In genomic region chr7:148884299-148885022, GRCh38 we compare ENCODE assay signal across 8 cellular contexts. TPM values are rescaled to one million over a fixed set of nuclear protein-coding genes. Genes with fewer than 3 reads are reported as not detected.
A peak's percentile ranks its signal among the peaks of the same experiment; 100 is the strongest.
DNase-seq lines count a peak whose midpoint lies in the region; ATAC-seq and TF ChIP-seq lines count a peak whose summit lies in the region.

No MANE protein-coding gene starts in this region.

- peak; percentile 91 to 96 (median 94) for DNase-seq in CD4-positive, alpha-beta memory T cell
- DNase-seq in NCI-H82 (lab: John Stamatoyannopoulos, UW): peak; percentile 96
- DNase-seq in activated CD8-positive, alpha-beta T cell treated with anti-CD3 and anti-CD28 coated beads for 36 hours: peak; percentile 94
- DNase-seq in ecto neural progenitor cell (ENCODE audit: low spot score): peak; percentile 94
- peak; percentile 94 to 96 for DNase-seq in lung microvascular endothelial cell (ENCODE audit: low read depth in 2 of 2)
- peak; percentile 87 to 92 (median 91) for DNase-seq in stimulated activated CD4-positive, alpha-beta T cell treated with anti-CD3 and anti-CD28 coated beads, TNF-alpha, amount 100 ng/mL, for 24 hours (ENCODE audit: low read depth in 3 of 3)

- no peaks in the 10 kb centered on the region for H3K9me3 Mint-ChIP-seq in CD4-positive, alpha-beta memory T cell
- no peaks in the 10 kb centered on the region for H3K9me3 Mint-ChIP-seq in activated CD8-positive, alpha-beta T cell treated with anti-CD3 and anti-CD28 coated beads for 36 hours

- POLR2A ChIA-PET in CD4-positive, alpha-beta memory T cell (lab: Charles Lee; ENCODE audit: partially characterized antibody): interaction anchor here (0.6 to 4.5 kb wide), 15 partner anchors 11 to 251 kb away, joined by 3 to 38 read pairs (median 9); partner anchors contain the start of gene CUL1
- POLR2A ChIA-PET in activated CD8-positive, alpha-beta T cell treated with anti-CD3 and anti-CD28 coated beads for 36 hours (lab: Charles Lee): interaction anchor here (1.0 to 5.5 kb wide), 14 partner anchors 12 to 186 kb away, joined by 3 to 80 read pairs (median 7); partner anchors contain the start of gene CUL1

- no peaks in the 10 kb centered on the region for H3K36me3 ChIP-seq in CD4-positive, alpha-beta memory T cell (ENCODE audit: insufficient read depth, low read length)

- peaks cover 31% of the 10 kb centered on the region for H3K4me1 ChIP-seq in CD4-positive, alpha-beta memory T cell (ENCODE audit: insufficient read depth, low read length)

- peaks cover 12 to 38% (median 24%) of the 10 kb centered on the region in 4 donors for H3K4me1 Mint-ChIP-seq in CD4-positive, alpha-beta memory T cell
- H3K4me1 Mint-ChIP-seq in activated CD8-positive, alpha-beta T cell treated with anti-CD3 and anti-CD28 coated beads for 36 hours (ENCODE audit: low read depth): peaks cover 30% of the 10 kb centered on the region

- peak overlapping the region; percentile 89 to 96 (median 92) for H3K27ac Mint-ChIP-seq in CD4-positive, alpha-beta memory T cell
- peak overlapping the region; percentile 98 for H3K27ac Mint-ChIP-seq in activated CD8-positive, alpha-beta T cell treated with anti-CD3 and anti-CD28 coated beads for 36 hours

- H3K27ac ChIP-seq in CD4-positive, alpha-beta memory T cell (ENCODE audit: low read depth, low read length): peak overlapping the region; percentile 79

- H3K27me3 ChIP-seq in CD4-positive, alpha-beta memory T cell (ENCODE audit: insufficient read depth, low read length): no peaks in the 10 kb centered on the region

- no peak for TF ChIP-seq CTCF in activated CD8-positive, alpha-beta T cell treated with anti-CD3 and anti-CD28 coated beads for 36 hours (IDR thresholded peaks at IDR 0.05)

- H3K4me3 Mint-ChIP-seq in CD4-positive, alpha-beta memory T cell: peak overlapping the region; percentile 90 to 97 (median 94)
- H3K4me3 Mint-ChIP-seq in activated CD8-positive, alpha-beta T cell treated with anti-CD3 and anti-CD28 coated beads for 36 hours: peak overlapping the region; percentile 94

- intact Hi-C loops in CD4-positive, alpha-beta memory T cell (cut with micrococcal nuclease): loop anchor here (1.0 kb wide), 9 partner anchors 28 to 206 kb away; partner anchors contain the start of genes CUL1, PDIA4 and ZNF786
- intact Hi-C loops in activated CD8-positive, alpha-beta T cell treated with anti-CD3 and anti-CD28 coated beads for 36 hours (cut with micrococcal nuclease): loop anchor here (1.0 to 5.0 kb wide), 3 partner anchors 29 to 78 kb away; no protein-coding TSS in a partner anchor

- H3K9me3 ChIP-seq in CD4-positive, alpha-beta memory T cell (ENCODE audit: control insufficient read depth in 1 of 2, low read length in 2 of 2): no peaks in the 10 kb centered on the region

- peak overlapping the region in 1 of 2 donors; percentile 84 for H3K4me3 ChIP-seq in CD4-positive, alpha-beta memory T cell (ENCODE audit: low read length in 2 of 2)

- peaks cover 0 to 8% of the 10 kb centered on the region in 2 donors for H3K36me3 Mint-ChIP-seq in CD4-positive, alpha-beta memory T cell
- peaks cover 41% of the 10 kb centered on the region for H3K36me3 Mint-ChIP-seq in activated CD8-positive, alpha-beta T cell treated with anti-CD3 and anti-CD28 coated beads for 36 hours (ENCODE audit: low read depth)

- H3K27me3 Mint-ChIP-seq in CD4-positive, alpha-beta memory T cell: no peaks in the 10 kb centered on the region
- H3K27me3 Mint-ChIP-seq in activated CD8-positive, alpha-beta T cell treated with anti-CD3 and anti-CD28 coated beads for 36 hours: no peaks in the 10 kb centered on the region

- CTCF ChIA-PET in CD4-positive, alpha-beta memory T cell (lab: Charles Lee; ENCODE audit: partially characterized antibody): interaction anchor here (1.7 to 2.8 kb wide), 3 partner anchors 28 to 79 kb away, joined by 8 to 15 read pairs (median 14); no protein-coding TSS in a partner anchor
- CTCF ChIA-PET in activated CD8-positive, alpha-beta T cell treated with anti-CD3 and anti-CD28 coated beads for 36 hours (lab: Charles Lee): interaction anchor here (1.3 to 2.0 kb wide), 4 partner anchors 27 to 109 kb away, joined by 3 to 11 read pairs (median 5); no protein-coding TSS in a partner anchor

- ATAC-seq in GM19438 (IDR thresholded peaks at IDR 0.05; ENCODE audit: low read depth, unreplicated experiment) (peak; percentile 86), HG03565 (IDR thresholded peaks at IDR 0.05; ENCODE audit: unreplicated experiment) (peak; percentile 82)
- ATAC-seq in activated CD8-positive, alpha-beta T cell treated with anti-CD3 and anti-CD28 coated beads for 36 hours: peak; percentile 93

RNA-seq across cellular contexts. Expression of gene EZH2, which starts 0.4 kb away (rescaled TPM):
- total RNA-seq in CD4-positive, alpha-beta memory T cell: 10 to 100 TPM; 10.6 to 11.3 TPM
- polyA plus RNA-seq in CD4-positive, alpha-beta memory T cell: 1 to 10 TPM; 4.3 to 4.5 TPM
- total RNA-seq in activated CD8-positive, alpha-beta T cell treated with anti-CD3 and anti-CD28 coated beads for 36 hours: 100 to 1,000 TPM; 112 to 114 TPM
- total RNA-seq in lung microvascular endothelial cell: 4.8 and 8.3 TPM in 2 replicates

Comparison
In these comparisons a context has a peak if more than half of its experiments do, and no peak if none do; other contexts are left out.
1. RNA of gene EZH2, which starts 0.4 kb away (total RNA-seq): 112 to 114 TPM in activated CD8-positive, alpha-beta T cell treated with anti-CD3 and anti-CD28 coated beads for 36 hours; 10.6 to 11.3 TPM in CD4-positive, alpha-beta memory T cell and 4.8 to 8.3 TPM in lung microvascular endothelial cell; every median in the first group is over 4 times any median in the second.
2. Peak in every context shown above with its lines, with median percentiles within 50 percentile points of each other: DNase-seq and ATAC-seq.